Comparison of ENCODE assay signal across 8 cellular contexts in genomic region chr16:8621572-8622314, GRCh38. TPM values are rescaled to one million over a fixed set of nuclear protein-coding genes. Genes with fewer than 3 reads are reported as not detected.
A peak's percentile ranks its signal among the peaks of the same experiment; 100 is the strongest.
DNase-seq lines count a peak whose midpoint lies in the region; ATAC-seq and TF ChIP-seq lines count a peak whose summit lies in the region.

Gene METTL22 (plus strand): TSS chr16:8621698. CDS start chr16:8625666, 3,968 bp downstream.

- dilution Hi-C loops in IMR-90 (cut with HindIII; ENCODE audit: low sequenced_read_pairs, unreplicated experiment) = no loop called here

- CTCF ChIA-PET in IMR-90 (lab: Yijun Ruan, JAX) = no interaction called here

- in situ Hi-C loops in IMR-90 (cut with MboI; ENCODE audit: low sequenced_read_pairs) = no loop called here

- intact Hi-C loops in IMR-90 (cut with micrococcal nuclease) (loop anchor here (1.0 kb wide), 1 partner anchor 54 kb away; no protein-coding TSS in a partner anchor), mucosa of descending colon (cut with DNase I, micrococcal nuclease) (no loop called here)

- peaks cover 12% of the 10 kb centered on the region for H3K36me3 ChIP-seq in IMR-90 (ENCODE audit: control insufficient read depth, insufficient read depth, low read length)
- H3K36me3 ChIP-seq in mucosa of descending colon (ENCODE audit: low read depth) = no peaks in the 10 kb centered on the region

- peak within 1 kb of the TSS; percentile 98 to 99 for H4K8ac ChIP-seq in IMR-90 (ENCODE audit: low read depth in 2 of 2, low read length in 2 of 2)

- DNase-seq in DMS 273 treated with DMSO at 0.1 percent for 48 hours (lab: John Stamatoyannopoulos, UW) (peak; percentile 43), IMR-90 (peak; percentile 80), OCI-M2 (lab: John Stamatoyannopoulos, UW; ENCODE audit: unreplicated experiment) (peak; percentile 59), activated T-cell treated with anti-CD3 and anti-CD28 coated beads for 48 hours (ENCODE audit: low read depth) (peak; percentile 92), epithelial cell of proximal tubule (ENCODE audit: low read depth) (no peak), mucosa of descending colon (peak; percentile 93 to 94 (median 94))
- peak; percentile 77 to 84 for DNase-seq in stimulated activated CD8-positive, alpha-beta memory T cell treated with anti-CD3 and anti-CD28 coated beads, Interleukin-4, amount 100 ng/mL, for 1 hour (ENCODE audit: low read depth in 2 of 2, low spot score in 1 of 2)

- TF ChIP-seq RAD21 in IMR-90 (IDR thresholded peaks at IDR 0.05; ENCODE audit: low read length) = no peak

- peaks cover 3% of the 10 kb centered on the region; the same call in 1 of the 2 replicates for H3K9me1 ChIP-seq in IMR-90 (ENCODE audit: insufficient read depth, low read length)

- H3K4me1 ChIP-seq in IMR-90 (ENCODE audit: control insufficient read depth, insufficient read depth, low read length) (no peaks in the 10 kb centered on the region), mucosa of descending colon (ENCODE audit: low read depth) (peaks cover 9% of the 10 kb centered on the region)

- peak within 1 kb of the TSS; percentile 92 for H3K27ac ChIP-seq in IMR-90 (ENCODE audit: insufficient read depth, low read length)

- peaks cover 2% of the 10 kb centered on the region; the same call in 1 of the 2 replicates for H3K27me3 ChIP-seq in IMR-90 (ENCODE audit: control insufficient read depth, insufficient read depth, low read length)

- peaks cover 12 to 41% of the 10 kb centered on the region in 2 experiments for H3K79me1 ChIP-seq in IMR-90 (ENCODE audit: low read depth in 1 of 2, low read length in 2 of 2)

- H2BK5ac ChIP-seq in IMR-90 (ENCODE audit: low read depth, low read length, poor library complexity, severe bottlenecking) = peak within 1 kb of the TSS; percentile 58

- H3K4me3 ChIP-seq in IMR-90 (ENCODE audit: insufficient read depth, low read depth, low read length) = peak within 1 kb of the TSS; percentile 91
- peak within 1 kb of the TSS; percentile 94 for H3K4me3 ChIP-seq in epithelial cell of proximal tubule (ENCODE audit: low read depth, low read length)
- peak within 1 kb of the TSS; percentile 95 for H3K4me3 ChIP-seq in mucosa of descending colon

- peak within 1 kb of the TSS; percentile 86 for H4K5ac ChIP-seq in IMR-90 (ENCODE audit: low read depth, low read length)

- H2AK5ac ChIP-seq in IMR-90 (ENCODE audit: low read depth, low read length) = peak within 1 kb of the TSS; percentile 49; the same call in 1 of the 2 replicates

- BruUV-seq in IMR-90 (replicated peaks; lab: Mats Ljungman, UMichigan) = no TSS peak

- WGBS in IMR-90 (ENCODE audit: extremely low coverage in 2 of 2, insufficient read length in 1 of 2), 2 experiments = 0% methylated on average over 8 of the region's 51 CpGs; no CpG with 5 or more reads in 1 of the 2 experiments

- POLR2A ChIA-PET in IMR-90 (lab: Charles Lee; ENCODE audit: unreplicated experiment) = no interaction called here

- H3K9ac ChIP-seq in IMR-90 (ENCODE audit: low read depth, low read length) = peak within 1 kb of the TSS; percentile 98

- peak within 1 kb of the TSS; percentile 90 for H3K4ac ChIP-seq in IMR-90 (ENCODE audit: low read depth, low read length)

- H3K9me3 ChIP-seq in IMR-90 (ENCODE audit: control insufficient read depth, insufficient read depth, low read length) = no peaks in the 10 kb centered on the region
- H3K9me3 ChIP-seq in mucosa of descending colon = no peaks in the 10 kb centered on the region

- peak within 1 kb of the TSS; percentile 98 for H2AFZ ChIP-seq in IMR-90 (replicated peaks; ENCODE audit: low read length, poor library complexity)

- ATAC-seq in GM21528 (IDR thresholded peaks at IDR 0.05; ENCODE audit: low FRiP score, unreplicated experiment) = peak; percentile 82
- ATAC-seq in IMR-90 (ENCODE audit: low read depth) = peak; percentile 99
- ATAC-seq in mucosa of descending colon = peak; percentile 100

- TF ChIP-seq CTCF in IMR-90 (conservative IDR thresholded peaks at IDR 0.05; ENCODE audit: low read depth, low read length) (no peak), epithelial cell of proximal tubule (conservative IDR thresholded peaks at IDR 0.05; ENCODE audit: low read depth, low read length) (no peak), mucosa of descending colon (IDR thresholded peaks at IDR 0.05) (no peak)

- no peak within 1 kb of the TSS for H2BK20ac ChIP-seq in IMR-90 (ENCODE audit: low read depth, low read length)

- peak within 1 kb of the TSS; percentile 92 for H3K14ac ChIP-seq in IMR-90 (replicated peaks; ENCODE audit: low read depth, low read length)

- H3K23ac ChIP-seq in IMR-90 (ENCODE audit: low read depth, low read length) = peak within 1 kb of the TSS; percentile 74

- H3K4me2 ChIP-seq in IMR-90 (ENCODE audit: low read depth, low read length) = peak within 1 kb of the TSS; percentile 88

- no peak within 1 kb of the TSS for H2BK120ac ChIP-seq in IMR-90 (ENCODE audit: low read depth, low read length)

- peak within 1 kb of the TSS; percentile 40 for H3K18ac ChIP-seq in IMR-90 (ENCODE audit: low read depth, low read length)

- H4K20me1 ChIP-seq in IMR-90 (ENCODE audit: insufficient read depth, low read length) = peaks cover 3% of the 10 kb centered on the region; the same call in 1 of the 2 replicates

- TF ChIP-seq POLR2A in IMR-90 (IDR thresholded peaks at IDR 0.05; ENCODE audit: low read depth, low read length) = peak; percentile 80

- H3K56ac ChIP-seq in IMR-90 (ENCODE audit: extremely low read depth, insufficient read depth, low read length) = peak within 1 kb of the TSS; percentile 94

- H2AK9ac ChIP-seq in IMR-90 (replicated peaks; ENCODE audit: low read depth, low read length, poor library complexity) = peak within 1 kb of the TSS; percentile 59

- H2BK15ac ChIP-seq in IMR-90 (ENCODE audit: low read depth, low read length) = no peak within 1 kb of the TSS

- peak within 1 kb of the TSS; percentile 93 for H4K91ac ChIP-seq in IMR-90 (ENCODE audit: insufficient read depth, low read depth, low read length)

TF ChIP-seq in IMR-90, 13 proteins besides CTCF, POLR2A, EP300 and RAD21:
- TF ChIP-seq CHD1 (IDR thresholded peaks at IDR 0.05; ENCODE audit: low read depth, low read length) (no peak), SMC3 (IDR thresholded peaks at IDR 0.05; ENCODE audit: low read depth, low read length) (no peak), MAZ (IDR thresholded peaks at IDR 0.05; ENCODE audit: borderline replicate concordance, low read depth, low read length) (peak; percentile 51; the same call in 1 of the 2 replicates), MXI1 (IDR thresholded peaks at IDR 0.05; ENCODE audit: borderline replicate concordance, low read depth, low read length) (peak; percentile 5; the same call in 1 of the 2 replicates), BHLHE40 (IDR thresholded peaks at IDR 0.05; ENCODE audit: low read depth, low read length) (no peak), ELK1 (IDR thresholded peaks at IDR 0.05; ENCODE audit: borderline replicate concordance, low read depth, low read length) (no peak), CEBPB (IDR thresholded peaks at IDR 0.05; ENCODE audit: low read depth, low read length) (peak; percentile 52; the same call in 1 of the 2 replicates), RCOR1 (IDR thresholded peaks at IDR 0.05; ENCODE audit: insufficient replicate concordance, low read length) (no peak), NFE2L2 (IDR thresholded peaks at IDR 0.05; ENCODE audit: low read depth, low read length) (no peak), USF2 (IDR thresholded peaks at IDR 0.05; ENCODE audit: low read depth, low read length) (no peak)
TF ChIP-seq in IMR-90: peak in this region for 3.

RNA-seq across cellular contexts. Expression of gene METTL22, which starts in this region (rescaled TPM):
- total RNA-seq in IMR-90 (2012; rRNA removed) (27.2 and 38.3 TPM in 2 replicates), epithelial cell of proximal tubule (15.5 and 25.7 TPM in 2 replicates), mucosa of descending colon (10 to 100 TPM; 24.1 to 41.0 (median 30.8) TPM)
- 51.2 and 55.5 TPM in 2 replicates for polyA plus RNA-seq in IMR-90 (2012; rRNA removed)
- 44.3 and 53.4 TPM in 2 replicates for polyA plus RNA-seq in IMR-90 (2012; cell fraction: cytosol; rRNA removed)
- polyA plus RNA-seq in IMR-90 (2012; cell fraction: nucleus; rRNA removed; ENCODE audit: low replicate concordance) = 130 and 132 TPM in 2 replicates
